Comparison of ENCODE assay signal across 16 cellular contexts in the genomic region with DNA sequence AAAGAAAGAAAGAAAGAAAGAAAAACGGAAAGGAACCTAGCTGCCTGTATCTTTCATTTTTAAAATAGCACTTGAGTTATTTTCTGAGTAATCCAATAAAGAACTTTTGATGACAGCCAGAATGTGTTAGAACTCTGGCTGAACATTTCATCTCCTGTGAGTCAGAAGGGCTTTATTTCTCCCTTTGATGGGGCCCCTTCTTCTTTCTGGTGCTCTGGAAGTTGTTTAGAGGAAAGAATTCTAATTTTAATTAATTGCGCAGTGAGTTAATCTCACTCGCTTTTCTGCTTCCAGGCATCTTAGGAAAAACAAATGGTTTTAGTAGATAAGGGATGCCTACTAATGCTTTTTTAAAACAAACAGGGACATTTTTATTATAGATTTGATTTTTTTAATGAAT. TPM values are rescaled to one million over a fixed set of nuclear protein-coding genes. Genes with fewer than 3 reads are reported as not detected.
A peak's percentile ranks its signal among the peaks of the same experiment; 100 is the strongest.
DNase-seq lines count a peak whose midpoint lies in the region; ATAC-seq and TF ChIP-seq lines count a peak whose summit lies in the region.
"Had no signal": no experiment of that assay in that cellular context is flagged by ENCODE, and none has a peak within 500 bp of the region (broad histone marks: within the 10 kb centered on the region; RNA-seq: fewer than 3 reads in every experiment).

No MANE protein-coding gene starts in this region.

- H3K4me2 ChIP-seq in HCT116 (ENCODE audit: low read length): peak overlapping the region; percentile 46
- H3K4me2 ChIP-seq in hepatocyte: peak overlapping the region; percentile 35
- H3K4me2 ChIP-seq: PC-9 had no signal

- no peaks in the 10 kb centered on the region for H4K20me1 ChIP-seq in HCT116 (ENCODE audit: insufficient read depth)
- H4K20me1 ChIP-seq in hepatocyte (ENCODE audit: insufficient read depth, poor library complexity, severe bottlenecking): no peaks in the 10 kb centered on the region

- WGBS in hepatocyte (ENCODE audit: low lambda C conversion rate, missing lambda C conversion rate): 48% methylated on average over 3 of the region's 3 CpGs

- H3K9ac ChIP-seq in HCT116 (ENCODE audit: low read length): no peak overlapping the region

- no peaks in the 10 kb centered on the region for H3K9me3 ChIP-seq in HCT116 (ENCODE audit: control insufficient read depth in 1 of 2, insufficient read depth in 1 of 2, low read depth in 1 of 2, low read length in 2 of 2)
- no peaks in the 10 kb centered on the region for H3K9me3 ChIP-seq in hepatocyte (ENCODE audit: low read depth)
- H3K9me3 ChIP-seq: transverse colon had no signal

- ATAC-seq in HCT116 (peak; percentile 40; the same call in 1 of the 2 replicates), GM18858 (IDR thresholded peaks at IDR 0.05; ENCODE audit: unreplicated experiment) (no peak), GM18870 (IDR thresholded peaks at IDR 0.05; ENCODE audit: unreplicated experiment) (no peak), HG02678 (IDR thresholded peaks at IDR 0.05; ENCODE audit: unreplicated experiment) (no peak), HG03175 (IDR thresholded peaks at IDR 0.05; ENCODE audit: unreplicated experiment) (no peak)

- DNase-seq in HCT116 (ENCODE audit: low read depth, low spot score) (no peak), astrocyte of the spinal cord (ENCODE audit: low read depth, low spot score) (peak; percentile 77), hepatocyte (ENCODE audit: low spot score) (peak; percentile 38), stromal cell of bone marrow (ENCODE audit: low read depth) (peak; percentile 44)
- DNase-seq: activated CD4-positive, alpha-beta T cell treated with anti-CD3 and anti-CD28 coated beads, Interleukin-2, amount 10 ng/mL, durations not matched to agents 24 days and 14 days; activated effector memory CD4-positive, alpha-beta T cell treated with Interleukin-2 at 50 U/mL for 16 hours; Calu3; MM.1S; nephron progenitor cell; PC-9; stimulated activated CD4-positive, alpha-beta T cell treated with anti-CD3 and anti-CD28 coated beads, Interleukin-12 subunit alpha, Interleukin-12 subunit beta, amount 100 ng/mL, for 4 hours; transverse colon had no signal

- TF ChIP-seq POLR2A in HCT116 (IDR thresholded peaks at IDR 0.05; ENCODE audit: borderline replicate concordance, extremely low read depth, insufficient read depth, insufficient read length): no peak

- H3K4me1 ChIP-seq in HCT116 (ENCODE audit: control insufficient read depth in 1 of 2, insufficient read depth in 2 of 2, low read length in 2 of 2): peaks cover 51% of the 10 kb centered on the region in 2 experiments
- H3K4me1 ChIP-seq in hepatocyte (ENCODE audit: insufficient read depth): peaks cover 7% of the 10 kb centered on the region

- BruUV-seq in HCT116 (replicated peaks; lab: Mats Ljungman, UMichigan): no TSS peak

- TF ChIP-seq CTCF in HCT116 (IDR thresholded peaks at IDR 0.05 in 2 of 3, conservative IDR thresholded peaks at IDR 0.05 in 1 of 3; ENCODE audit: borderline replicate concordance in 1 of 3, insufficient read depth in 1 of 3, low read depth in 2 of 3, low read length in 2 of 3): no peak
- TF ChIP-seq CTCF in astrocyte of the spinal cord (IDR thresholded peaks at IDR 0.05; ENCODE audit: low read depth, low read length): no peak
- no peak for TF ChIP-seq CTCF in hepatocyte (IDR thresholded peaks at IDR 0.05; ENCODE audit: poor library complexity)

- H3K4me3 ChIP-seq in HCT116 (replicated peaks in 1 of 2; ENCODE audit: low read depth in 1 of 2, low read length in 2 of 2) (peak overlapping the region in 1 of 2 experiments; percentile 23; a peak in 1 of 4 replicates), astrocyte of the spinal cord (ENCODE audit: low read depth, low read length) (no peak overlapping the region), hepatocyte (no peak overlapping the region)
- H3K4me3 ChIP-seq: PC-9, transverse colon had no signal

- H3K27me3 ChIP-seq in HCT116 (ENCODE audit: insufficient read depth, low read length) (no peaks in the 10 kb centered on the region), hepatocyte (no peaks in the 10 kb centered on the region)
- H3K27me3 ChIP-seq: transverse colon had no signal

- H2AFZ ChIP-seq in HCT116 (ENCODE audit: low read depth, low read length, poor library complexity, severe bottlenecking) (no peak overlapping the region), hepatocyte (no peak overlapping the region)
- H2AFZ ChIP-seq: PC-9 had no signal

- H3K36me3 ChIP-seq in HCT116 (ENCODE audit: control insufficient read depth in 1 of 2, insufficient read depth in 2 of 2, low read length in 2 of 2) (no peaks in the 10 kb centered on the region), hepatocyte (replicated peaks; ENCODE audit: insufficient read depth, low read depth) (no peaks in the 10 kb centered on the region)
- H3K36me3 ChIP-seq: transverse colon had no signal

- TF ChIP-seq RAD21 in HCT116 (IDR thresholded peaks at IDR 0.05; ENCODE audit: low read depth): no peak

- CTCF ChIA-PET in HCT116 (lab: Charles Lee): no interaction called here

- POLR2A ChIA-PET in HCT116 (lab: Charles Lee): no interaction called here

- RAD21 ChIA-PET in HCT116 (lab: Charles Lee; ENCODE audit: low non-redundant PET in 1 of 2, low total read pairs in 2 of 2, uncharacterized antibody in 2 of 2, unreplicated experiment in 2 of 2): no interaction called here

- H3K27ac ChIP-seq in HCT116 (ENCODE audit: low read depth, low read length) (peak overlapping the region; percentile 77), hepatocyte (no peak overlapping the region)
- H3K27ac ChIP-seq: PC-9, transverse colon had no signal

- in situ Hi-C loops in astrocyte of the spinal cord (cut with HindIII; ENCODE audit: low sequenced_read_pairs): no loop called here

- H3K79me2 ChIP-seq in HCT116 (ENCODE audit: insufficient read depth, low read length): no peaks in the 10 kb centered on the region
- no peaks in the 10 kb centered on the region for H3K79me2 ChIP-seq in hepatocyte

- H3K9me2 ChIP-seq in HCT116 (ENCODE audit: insufficient read depth) (no peaks in the 10 kb centered on the region; the same call in 1 of the 2 replicates), hepatocyte (replicated peaks; ENCODE audit: insufficient read depth) (no peaks in the 10 kb centered on the region)

- intact Hi-C loops in HCT116 (cut with micrococcal nuclease): no loop called here

TF ChIP-seq in HCT116, 20 proteins besides CTCF, POLR2A, EP300 and RAD21:
- TF ChIP-seq FOSL1 (IDR thresholded peaks at IDR 0.05; ENCODE audit: low read depth) (peak; percentile 57; the same call in 1 of the 2 replicates), JUND (IDR thresholded peaks at IDR 0.05) (peak; percentile 58), TCF7L2 (IDR thresholded peaks at IDR 0.05; ENCODE audit: borderline replicate concordance, extremely low read depth, insufficient read depth, insufficient read length) (peak; percentile 94), SP1 (IDR thresholded peaks at IDR 0.05; ENCODE audit: low read depth) (0 out of 2 replicates have a peak, but pooled peaks have one; percentile 34)
- TF ChIP-seq, protein P1, sequence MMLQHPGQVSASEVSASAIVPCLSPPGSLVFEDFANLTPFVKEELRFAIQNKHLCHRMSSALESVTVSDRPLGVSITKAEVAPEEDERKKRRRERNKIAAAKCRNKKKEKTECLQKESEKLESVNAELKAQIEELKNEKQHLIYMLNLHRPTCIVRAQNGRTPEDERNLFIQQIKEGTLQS (IDR thresholded peaks at IDR 0.05): no peak

RNA-seq across cellular contexts. Expression of a gene that starts 57.9 kb away (rescaled TPM):
- 33.3 TPM for total RNA-seq in HCT116 (2021; ENCODE audit: unreplicated experiment)
- polyA plus RNA-seq in HCT116 (2012): 13.9 and 16.8 TPM in 2 replicates
- 50.3 and 55.4 TPM in 2 replicates for total RNA-seq in hepatocyte
- 95.3 and 96.9 TPM in 2 replicates for polyA plus RNA-seq in hepatocyte
